In the genomic region with DNA sequence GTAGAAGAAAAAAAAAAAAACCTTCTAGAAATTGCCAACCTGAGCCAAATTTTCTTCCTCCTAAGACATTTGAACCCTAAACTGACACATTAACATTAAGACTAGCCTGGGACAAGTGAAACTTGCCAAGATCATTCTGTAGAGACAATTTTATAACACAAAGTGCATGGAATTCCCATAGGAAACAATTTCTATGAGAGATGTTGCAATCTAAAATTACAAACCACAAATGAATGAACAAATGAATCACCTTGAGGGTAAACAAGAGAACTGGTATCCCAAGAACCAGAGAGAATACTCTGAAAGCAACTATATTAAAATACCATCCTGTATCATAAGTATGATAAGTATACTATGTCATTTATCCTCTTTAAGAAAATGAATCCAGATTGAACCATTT, we compare ENCODE assay signal across 18 cellular contexts.
"Had no signal": no experiment of that assay in that cellular context is flagged by ENCODE, and none has a peak within 500 bp of the region (broad histone marks: within the 10 kb centered on the region; RNA-seq: fewer than 3 reads in every experiment).

No MANE protein-coding gene starts in this region.

- H3K4me3 Mint-ChIP-seq: activated CD4-positive, alpha-beta memory T cell treated with anti-CD3 and anti-CD28 coated beads, Interleukin-2, amount 10 ng/mL, durations not matched to agents 7 days and 5 days; activated naive CD4-positive, alpha-beta T cell treated with anti-CD3 and anti-CD28 coated beads, Interleukin-2, amount 50 U/mL, for 24 hours; activated T-cell treated with anti-CD3 and anti-CD28 coated beads, Interleukin-2, amount 50 U/mL, for 4 hours; brain; natural killer cell; stimulated activated effector memory CD8-positive, alpha-beta T cell treated with anti-CD3 and anti-CD28 coated beads, Interleukin-12 subunit alpha, Interleukin-12 subunit beta, amount 100 ng/mL, for 72 hours; WTC11 had no signal

- DNase-seq: activated CD4-positive, alpha-beta memory T cell treated with anti-CD3 and anti-CD28 coated beads, Interleukin-2, amount 10 ng/mL, durations not matched to agents 7 days and 5 days; activated CD4-positive, alpha-beta T cell treated with anti-CD3 and anti-CD28 coated beads for 4 hours; activated effector memory CD4-positive, alpha-beta T cell treated with anti-CD3 and anti-CD28 coated beads, Interleukin-2, amount 50 U/mL, for 16 hours; activated T-cell treated with anti-CD3 and anti-CD28 coated beads, Interleukin-2, amount 50 U/mL, for 4 hours; amniotic stem cell; effector CD8-positive, alpha-beta T cell; hippocampal formation; mesendoderm; natural killer cell; tibial artery; uterus had no signal

- FAIRE-seq: TTC549 had no signal

- H3K36me3 Mint-ChIP-seq: activated naive CD4-positive, alpha-beta T cell treated with anti-CD3 and anti-CD28 coated beads, Interleukin-2, amount 50 U/mL, for 24 hours; brain; stimulated activated effector memory CD8-positive, alpha-beta T cell treated with anti-CD3 and anti-CD28 coated beads, Interleukin-12 subunit alpha, Interleukin-12 subunit beta, amount 100 ng/mL, for 72 hours; WTC11 had no signal

- H3K36me3 ChIP-seq: neutrophil, tibial artery, uterus had no signal

- H3K4me1 Mint-ChIP-seq: activated CD4-positive, alpha-beta memory T cell treated with anti-CD3 and anti-CD28 coated beads, Interleukin-2, amount 10 ng/mL, durations not matched to agents 7 days and 5 days; activated naive CD4-positive, alpha-beta T cell treated with anti-CD3 and anti-CD28 coated beads, Interleukin-2, amount 50 U/mL, for 24 hours; brain; natural killer cell; stimulated activated effector memory CD8-positive, alpha-beta T cell treated with anti-CD3 and anti-CD28 coated beads, Interleukin-12 subunit alpha, Interleukin-12 subunit beta, amount 100 ng/mL, for 72 hours; WTC11 had no signal

- H3K27ac ChIP-seq: neutrophil, parathyroid adenoma, tibial artery, uterus had no signal

- ATAC-seq: activated T-cell treated with anti-CD3 and anti-CD28 coated beads, Interleukin-2, amount 50 U/mL, for 4 hours; natural killer cell; stimulated activated effector memory CD8-positive, alpha-beta T cell treated with anti-CD3 and anti-CD28 coated beads, Interleukin-12 subunit alpha, Interleukin-12 subunit beta, amount 100 ng/mL, for 72 hours; WTC11 had no signal

- H3K27ac Mint-ChIP-seq: activated CD4-positive, alpha-beta memory T cell treated with anti-CD3 and anti-CD28 coated beads, Interleukin-2, amount 10 ng/mL, durations not matched to agents 7 days and 5 days; activated naive CD4-positive, alpha-beta T cell treated with anti-CD3 and anti-CD28 coated beads, Interleukin-2, amount 50 U/mL, for 24 hours; brain; natural killer cell; stimulated activated effector memory CD8-positive, alpha-beta T cell treated with anti-CD3 and anti-CD28 coated beads, Interleukin-12 subunit alpha, Interleukin-12 subunit beta, amount 100 ng/mL, for 72 hours; WTC11 had no signal

- H3K27me3 ChIP-seq: uterus had no signal

- H3K9me3 ChIP-seq: neutrophil had no signal

- H3K4me1 ChIP-seq: parathyroid adenoma, tibial artery, uterus had no signal

- H3K4me3 ChIP-seq: tibial artery, uterus had no signal
